Comparison of ENCODE assay signal across 3 cellular contexts in genomic region chr15:90228960-90229359, GRCh38. TPM values are rescaled to one million over a fixed set of nuclear protein-coding genes. Genes with fewer than 3 reads are reported as not detected.
ATAC-seq lines count a peak whose summit lies in the region.
"Had no signal": no experiment of that assay in that cellular context is flagged by ENCODE, and none has a peak within 500 bp of the region (broad histone marks: within the 10 kb centered on the region; RNA-seq: fewer than 3 reads in every experiment).

No MANE protein-coding gene starts in this region.

- H3K4me3 ChIP-seq in esophagus (ENCODE audit: low read depth in 1 of 2, low read length in 2 of 2): no peak overlapping the region
- H3K4me3 ChIP-seq: MG63 had no signal

- peaks cover 4 to 28% of the 10 kb centered on the region in 2 donors for H3K4me1 ChIP-seq in esophagus (ENCODE audit: control insufficient read depth in 2 of 2, insufficient read depth in 2 of 2, low read length in 1 of 2)

- H3K27ac ChIP-seq in esophagus (ENCODE audit: low read depth in 2 of 2, low read length in 1 of 2): peak overlapping the region; percentile 4 to 69

- 82% methylated on average over 15 of the region's 15 CpGs for WGBS in esophagus, 2 donors

- no peak for ATAC-seq in HG03354 (IDR thresholded peaks at IDR 0.05; ENCODE audit: poor library complexity, severe bottlenecking, unreplicated experiment)

- H3K36me3 ChIP-seq in esophagus (ENCODE audit: control insufficient read depth in 2 of 2, insufficient read depth in 2 of 2, low read length in 1 of 2): peaks cover 17 to 52% of the 10 kb centered on the region in 2 donors

- no peaks in the 10 kb centered on the region for H3K27me3 ChIP-seq in esophagus (ENCODE audit: control insufficient read depth in 1 of 2, insufficient read depth in 2 of 2, low read length in 2 of 2)
- H3K27me3 ChIP-seq: MG63 had no signal

- no peaks in the 10 kb centered on the region for H3K9me3 ChIP-seq in esophagus (ENCODE audit: control insufficient read depth in 2 of 2, insufficient read depth in 1 of 2, low read depth in 1 of 2, low read length in 1 of 2)
- H3K9me3 ChIP-seq: MG63 had no signal

RNA-seq across cellular contexts. Expression of gene CIB1, which starts 4.8 kb away (rescaled TPM):
- 100 to 1,000 TPM in 1 of 2 donors, 10 to 100 TPM in 1; 88.5 to 121 TPM for polyA plus RNA-seq in esophagus

RNA-seq across cellular contexts. Expression of gene GDPGP1, which starts 5.0 kb away (rescaled TPM):
- 1 to 10 TPM; 2.1 to 2.2 TPM for polyA plus RNA-seq in esophagus

RNA-seq across cellular contexts. Expression of gene TTLL13, which starts 20.4 kb away (rescaled TPM):
- under 1 TPM; 0.04 to 0.07 TPM for polyA plus RNA-seq in esophagus

RNA-seq across cellular contexts. Expression of gene SEMA4B, which starts 27.8 kb away (rescaled TPM):
- polyA plus RNA-seq in esophagus: 100 to 1,000 TPM in 1 of 2 donors, 10 to 100 TPM in 1; 90.5 to 121 TPM

RNA-seq across cellular contexts. Expression of gene NGRN, which starts 36.5 kb away (rescaled TPM):
- 10 to 100 TPM; 25.7 to 36.6 TPM for polyA plus RNA-seq in esophagus
